Comparison of ENCODE assay signal across 8 cellular contexts in genomic region chr13:40665754-40666057, GRCh38. TPM values are rescaled to one million over a fixed set of nuclear protein-coding genes. Genes with fewer than 3 reads are reported as not detected.
A peak's percentile ranks its signal among the peaks of the same experiment; 100 is the strongest.
DNase-seq lines count a peak whose midpoint lies in the region; ATAC-seq lines count a peak whose summit lies in the region.

No MANE protein-coding gene starts in this region.

- no peaks in the 10 kb centered on the region for H3K27me3 Mint-ChIP-seq in IgD-negative memory B cell

- H3K4me1 Mint-ChIP-seq in IgD-negative memory B cell, result peaks cover 31 to 39% (median 36%) of the 10 kb centered on the region in 3 donors

- DNase-seq in NCI-H748 (lab: John Stamatoyannopoulos, UW; ENCODE audit: unreplicated experiment) (peak; percentile 68), NCI-H748 treated with DMSO at 0.1 percent for 48 hours (lab: John Stamatoyannopoulos, UW) (no peak), activated gamma-delta T cell (lab: John Stamatoyannopoulos, UW) (peak; percentile 42), hepatic stellate cell (ENCODE audit: low spot score) (peak; percentile 32), sciatic nerve (ENCODE audit: low spot score) (no peak)
- DNase-seq in stimulated activated CD8-positive, alpha-beta memory T cell treated with anti-CD3 and anti-CD28 coated beads, Interleukin-12 subunit alpha, Interleukin-12 subunit beta, amount 100 ng/mL, for 1 hour (ENCODE audit: low read depth), result peak; percentile 9

- peak overlapping the region; percentile 95 to 99 (median 97) for H3K4me3 Mint-ChIP-seq in IgD-negative memory B cell

- ATAC-seq in sciatic nerve (no peak), HG03097 (IDR thresholded peaks at IDR 0.05; ENCODE audit: low FRiP score, unreplicated experiment) (no peak)

- H3K27ac Mint-ChIP-seq in IgD-negative memory B cell, result peak overlapping the region in 2 of 3 donors; percentile 83 to 99

- intact Hi-C loops in sciatic nerve (cut with DNase I), result loop anchor here (10.0 kb wide), 2 partner anchors 181 to 261 kb away; no protein-coding TSS in a partner anchor

- H3K36me3 Mint-ChIP-seq in IgD-negative memory B cell, result no peaks in the 10 kb centered on the region

- no peaks in the 10 kb centered on the region for H3K9me3 Mint-ChIP-seq in IgD-negative memory B cell

RNA-seq across cellular contexts. Expression of gene FOXO1, which starts 0.7 kb away (rescaled TPM):
- 16.5 TPM for polyA plus RNA-seq in IgD-negative memory B cell
- total RNA-seq in sciatic nerve, result 57.5 TPM

Comparison
In these comparisons a context has a peak if more than half of its experiments do, and no peak if none do; other contexts are left out.
1. DNase-seq: peak in NCI-H748 (single experiment), activated gamma-delta T cell (single experiment), hepatic stellate cell (single experiment) and stimulated activated CD8-positive, alpha-beta memory T cell treated with anti-CD3 and anti-CD28 coated beads, Interleukin-12 subunit alpha, Interleukin-12 subunit beta, amount 100 ng/mL, for 1 hour (single experiment); none in NCI-H748 treated with DMSO at 0.1 percent for 48 hours (single experiment) and sciatic nerve (single experiment).